In genomic region chr12:30796891-30797371, GRCh38 we compare ENCODE assay signal across 8 cellular contexts. TPM values are rescaled to one million over a fixed set of nuclear protein-coding genes. Genes with fewer than 3 reads are reported as not detected.
A peak's percentile ranks its signal among the peaks of the same experiment; 100 is the strongest.
DNase-seq lines count a peak whose midpoint lies in the region; ATAC-seq and TF ChIP-seq lines count a peak whose summit lies in the region.

No MANE protein-coding gene starts in this region.

- peaks cover 35% of the 10 kb centered on the region for H3K4me1 Mint-ChIP-seq in GM23338

- peaks cover 3% of the 10 kb centered on the region for H3K9me3 Mint-ChIP-seq in GM23338

- peak; percentile 18 for ATAC-seq in GM23338
- no peak for ATAC-seq in HG03378 (IDR thresholded peaks at IDR 0.05; ENCODE audit: unreplicated experiment)

- H3K36me3 ChIP-seq in GM23338 (ENCODE audit: insufficient read depth) (no peaks in the 10 kb centered on the region), osteoblast (ENCODE audit: insufficient read depth, low read length) (peaks cover 14% of the 10 kb centered on the region)

- H4K20me1 ChIP-seq in GM23338 (replicated peaks; ENCODE audit: insufficient read depth): no peaks in the 10 kb centered on the region
- no peaks in the 10 kb centered on the region for H4K20me1 ChIP-seq in osteoblast (ENCODE audit: insufficient read depth, low read length)

- H2AFZ ChIP-seq in GM23338 (peak overlapping the region; percentile 93), osteoblast (ENCODE audit: low read length) (peak overlapping the region; percentile 78)

- H3K9me2 ChIP-seq in GM23338 (ENCODE audit: insufficient read depth): no peaks in the 10 kb centered on the region

- DNase-seq in GM23338 (ENCODE audit: low spot score) (peak; percentile 61), RWPE1 (ENCODE audit: low spot score) (peak; percentile 45), epithelial cell of prostate (ENCODE audit: low read depth, low spot score) (no peak), osteoblast (ENCODE audit: insufficient read length, low spot score, missing footprints) (no peak), middle frontal gyrus (ENCODE audit: extremely low spot score, low spot score) (no peak), GM20000 (ENCODE audit: low spot score) (no peak), NCI-H446 treated with DMSO at 0.1 percent for 48 hours (lab: John Stamatoyannopoulos, UW) (no peak)

- POLR2A ChIA-PET in RWPE1 (lab: Yijun Ruan, JAX; ENCODE audit: low non-redundant PET): interaction anchor here (1.0 to 1.6 kb wide), 2 partner anchors 42 to 43 kb away, joined by 5 to 9 read pairs; partner anchors contain the start of gene CAPRIN2

- H3K4me2 ChIP-seq in GM23338 (peak overlapping the region; percentile 96), osteoblast (ENCODE audit: insufficient read depth, low read length) (peak overlapping the region; percentile 79)

- peak overlapping the region; percentile 84 for H3K4me3 Mint-ChIP-seq in GM23338

- peaks cover 38% of the 10 kb centered on the region for H3K36me3 Mint-ChIP-seq in GM23338 (ENCODE audit: low read depth)

- H3K9me3 ChIP-seq in osteoblast (ENCODE audit: low read depth, low read length): no peaks in the 10 kb centered on the region

- peaks cover 14% of the 10 kb centered on the region for H3K27me3 ChIP-seq in GM23338 (ENCODE audit: insufficient read depth)
- no peaks in the 10 kb centered on the region for H3K27me3 ChIP-seq in osteoblast (ENCODE audit: insufficient read depth, low read length)

- H3K4me3 ChIP-seq in GM23338 (peak overlapping the region; percentile 74), osteoblast (ENCODE audit: insufficient read depth, low read length) (peak overlapping the region; percentile 81)

- H3K4me1 ChIP-seq in GM23338 (ENCODE audit: insufficient read depth) (peaks cover 31% of the 10 kb centered on the region), osteoblast (ENCODE audit: insufficient read depth, low read length) (peaks cover 29% of the 10 kb centered on the region)

- H3F3A ChIP-seq in GM23338 (replicated peaks; ENCODE audit: low read depth): peaks cover 8% of the 10 kb centered on the region

- CTCF ChIA-PET in RWPE1 (lab: Yijun Ruan, JAX): interaction anchor here (0.9 to 2.3 kb wide), 2 partner anchors 42 to 1285 kb away, joined by 3 to 10 read pairs; partner anchors contain the start of gene CAPRIN2

- TF ChIP-seq CTCF in GM23338 (conservative IDR thresholded peaks at IDR 0.05; ENCODE audit: low read depth in 2 of 2) (no peak), RWPE1 (conservative IDR thresholded peaks at IDR 0.05; ENCODE audit: low read depth) (no peak), osteoblast (IDR thresholded peaks at IDR 0.05; ENCODE audit: extremely low read depth, low read depth, low read length) (no peak), GM20000 (IDR thresholded peaks at IDR 0.05; ENCODE audit: extremely low read depth, missing control alignments) (no peak)

- H3K79me2 ChIP-seq in GM23338 (replicated peaks; ENCODE audit: insufficient read depth) (no peaks in the 10 kb centered on the region), osteoblast (ENCODE audit: insufficient read depth, low read length) (peaks cover 2% of the 10 kb centered on the region)

- peaks cover 35% of the 10 kb centered on the region for H3K27me3 Mint-ChIP-seq in GM23338 (ENCODE audit: insufficient read depth, low read depth, poor library complexity)

- 0 out of 2 replicates have a peak overlapping the region, but pooled peaks have one; percentile 59 for H3K27ac ChIP-seq in GM23338 (ENCODE audit: low read depth)
- H3K27ac ChIP-seq in RWPE1: peak overlapping the region; percentile 100
- H3K27ac ChIP-seq in epithelial cell of prostate: peak overlapping the region; percentile 100
- peak overlapping the region; percentile 22 for H3K27ac ChIP-seq in osteoblast (ENCODE audit: low read depth, low read length)

- H3K27ac Mint-ChIP-seq in GM23338: no peak overlapping the region; the same call in 1 of the 2 replicates

TF ChIP-seq in GM23338, 12 proteins besides CTCF, POLR2A, EP300 and RAD21:
- no peak for TF ChIP-seq STAT1 (IDR thresholded peaks at IDR 0.05; ENCODE audit: unreplicated experiment)
- TF ChIP-seq EZH2 (IDR thresholded peaks at IDR 0.05; ENCODE audit: low read depth, unreplicated experiment): peak; percentile 39
TF ChIP-seq in GM23338: peak in this region for 1.

RNA-seq across cellular contexts. Expression of gene CAPRIN2, which starts 42.2 kb away (rescaled TPM):
- total RNA-seq in GM23338 (2014; rRNA removed; shearing (Covaris generic)): 36.7 and 41.3 TPM in 2 replicates
- polyA plus RNA-seq in GM23338 (2016; fragmentation: Nextera tagmentation; extraction: Ambion mirVana): 28.4 and 36.5 TPM in 2 replicates
- total RNA-seq in osteoblast: 32.9 and 42.7 TPM in 2 replicates

Comparison
In these comparisons a context has a peak if more than half of its experiments do, and no peak if none do; other contexts are left out.
1. DNase-seq: peak in GM23338 (single experiment) and RWPE1 (single experiment); none in epithelial cell of prostate (single experiment), osteoblast (single experiment), middle frontal gyrus (single experiment), GM20000 (single experiment) and NCI-H446 treated with DMSO at 0.1 percent for 48 hours (single experiment).
2. H3K27ac ChIP-seq: peak in every context shown above with its lines; median percentile 100 in RWPE1; 100 in epithelial cell of prostate; 59 in GM23338; 22 in osteoblast.